17 cellular contexts compared by ENCODE assay signal in genomic region chr17:75030161-75030560, GRCh38. TPM values are rescaled to one million over a fixed set of nuclear protein-coding genes. Genes with fewer than 3 reads are reported as not detected.
DNase-seq lines count a peak whose midpoint lies in the region; ATAC-seq and TF ChIP-seq lines count a peak whose summit lies in the region.
"Had no signal": no experiment of that assay in that cellular context is flagged by ENCODE, and none has a peak within 500 bp of the region (broad histone marks: within the 10 kb centered on the region; RNA-seq: fewer than 3 reads in every experiment).

No MANE protein-coding gene starts in this region.

- no peaks in the 10 kb centered on the region for H3K4me1 ChIP-seq in endodermal cell (ENCODE audit: control insufficient read depth, insufficient read depth, low read length)
- peaks cover 16% of the 10 kb centered on the region for H3K4me1 ChIP-seq in testis
- H3K4me1 ChIP-seq: Caco-2 had no signal

- no peak overlapping the region for H3K9ac ChIP-seq in endodermal cell (ENCODE audit: extremely low read depth, low read length, poor library complexity, severe bottlenecking)
- H3K9ac ChIP-seq: BLaER1 treated with 17β-estradiol and CSF1 and Interleukin-3, amounts not matched to agents 10 nM and 100 nM had no signal

- peaks cover 54% of the 10 kb centered on the region for H3K4me1 Mint-ChIP-seq in CD4-positive, alpha-beta T cell (ENCODE audit: low read depth)
- H3K4me1 Mint-ChIP-seq in endodermal cell (no peaks in the 10 kb centered on the region), immature natural killer cell (peaks cover 38 to 39% of the 10 kb centered on the region in 2 donors)

- POLR2A ChIA-PET in CD4-positive, alpha-beta T cell (lab: Charles Lee), result no interaction called here

- H3K36me3 Mint-ChIP-seq in CD4-positive, alpha-beta T cell (ENCODE audit: low read depth), result peaks cover 30% of the 10 kb centered on the region
- H3K36me3 Mint-ChIP-seq in endodermal cell (ENCODE audit: low read depth), result peaks cover 7% of the 10 kb centered on the region
- H3K36me3 Mint-ChIP-seq in immature natural killer cell, result peaks cover 0 to 8% (median 0%) of the 10 kb centered on the region in 3 donors

- TF ChIP-seq POLR2A in testis (IDR thresholded peaks at IDR 0.05), result no peak

- 80 to 96% methylated on average over 4 to 8 of the region's 8 CpGs for WGBS in endodermal cell (ENCODE audit: insufficient coverage in 1 of 2, insufficient read length in 1 of 2), 2 experiments
- WGBS in testis, 2 donors, result 56 to 59% methylated on average over 8 of the region's 8 CpGs

- ATAC-seq in CD4-positive, alpha-beta T cell (ENCODE audit: poor library complexity), result no peak
- ATAC-seq: CD8-positive, alpha-beta T cell; HepG2 had no signal

- peak overlapping the region; percentile 43 for H3K27ac Mint-ChIP-seq in CD4-positive, alpha-beta T cell
- H3K27ac Mint-ChIP-seq in endodermal cell (no peak overlapping the region), immature natural killer cell (no peak overlapping the region)
- H3K27ac Mint-ChIP-seq: CD8-positive, alpha-beta T cell; H9 had no signal

- in situ Hi-C loops in KBM-7 (cut with MboI; ENCODE audit: low pct_unique_long_range_greater_than_20kb, low sequenced_read_pairs), result no loop called here

- H3K27me3 ChIP-seq in CD4-positive, alpha-beta T cell (ENCODE audit: control insufficient read depth, insufficient read depth, low read length), result no peaks in the 10 kb centered on the region
- H3K27me3 ChIP-seq in endodermal cell (ENCODE audit: control insufficient read depth, insufficient read depth, low read length, poor library complexity, severe bottlenecking), result no peaks in the 10 kb centered on the region
- H3K27me3 ChIP-seq in testis, result no peaks in the 10 kb centered on the region

- intact Hi-C loops in CD4-positive, alpha-beta T cell (cut with DNase I, micrococcal nuclease), result no loop called here
- intact Hi-C loops in testis (cut with DNase I; ENCODE audit: low total_unique reads), result no loop called here

- TF ChIP-seq CTCF in CD4-positive, alpha-beta T cell (IDR thresholded peaks at IDR 0.05), result no peak
- TF ChIP-seq CTCF in endodermal cell (conservative IDR thresholded peaks at IDR 0.05) (no peak), testis (IDR thresholded peaks at IDR 0.05) (no peak)

- no peak overlapping the region for H3K27ac ChIP-seq in CD4-positive, alpha-beta T cell (ENCODE audit: low read depth, low read length)
- H3K27ac ChIP-seq in endodermal cell (ENCODE audit: low read depth, low read length) (no peak overlapping the region), testis (no peak overlapping the region)
- H3K27ac ChIP-seq: BLaER1 treated with 17β-estradiol and CSF1 and Interleukin-3, amounts not matched to agents 10 nM and 100 nM had no signal

- H3K4me3 ChIP-seq in endodermal cell (ENCODE audit: low read length) (no peak overlapping the region), testis (no peak overlapping the region)

- H3K9me3 ChIP-seq in CD4-positive, alpha-beta T cell (ENCODE audit: control insufficient read depth, low read length), result no peaks in the 10 kb centered on the region
- peaks cover 35% of the 10 kb centered on the region for H3K9me3 ChIP-seq in endodermal cell (ENCODE audit: control insufficient read depth, low read length)
- no peaks in the 10 kb centered on the region for H3K9me3 ChIP-seq in testis

- H3K27me3 Mint-ChIP-seq in CD4-positive, alpha-beta T cell, result peaks cover 22% of the 10 kb centered on the region
- peaks cover 10% of the 10 kb centered on the region for H3K27me3 Mint-ChIP-seq in endodermal cell (ENCODE audit: insufficient read depth)
- H3K27me3 Mint-ChIP-seq in immature natural killer cell (ENCODE audit: low read depth in 3 of 3), result peaks cover 20 to 29% (median 24%) of the 10 kb centered on the region in 3 donors

- H3K36me3 ChIP-seq in endodermal cell (ENCODE audit: control insufficient read depth, insufficient read depth, low read length), result no peaks in the 10 kb centered on the region
- no peaks in the 10 kb centered on the region for H3K36me3 ChIP-seq in testis (ENCODE audit: low read depth, missing control alignments)

- H3K4me3 Mint-ChIP-seq in CD4-positive, alpha-beta T cell, result no peak overlapping the region
- no peak overlapping the region for H3K4me3 Mint-ChIP-seq in endodermal cell
- H3K4me3 Mint-ChIP-seq in immature natural killer cell, result no peak overlapping the region
- H3K4me3 Mint-ChIP-seq: CD8-positive, alpha-beta T cell; H9 had no signal

- CTCF ChIA-PET in CD4-positive, alpha-beta T cell (lab: Charles Lee), result no interaction called here

- no peak for DNase-seq in CD4-positive, alpha-beta T cell
- DNase-seq in KBM-7, result peak; percentile 69
- peak; percentile 56 for DNase-seq in endodermal cell
- peak; percentile 33 for DNase-seq in testis
- DNase-seq in immature natural killer cell, result no peak
- no peak for DNase-seq in superior temporal gyrus (ENCODE audit: extremely low spot score)
- no peak for DNase-seq in NCI-H2196 (lab: John Stamatoyannopoulos, UW; ENCODE audit: unreplicated experiment)
- DNase-seq: ACHN; Caco-2; CD8-positive, alpha-beta T cell; DND-41; GDM1; GOT3; H9 had no signal

- peaks cover 3% of the 10 kb centered on the region for H3K9me3 Mint-ChIP-seq in CD4-positive, alpha-beta T cell
- H3K9me3 Mint-ChIP-seq in endodermal cell (peaks cover 61% of the 10 kb centered on the region), immature natural killer cell (peaks cover 0 to 8% (median 0%) of the 10 kb centered on the region in 6 donors)

RNA-seq across cellular contexts. Expression of gene ATP5PD, which starts 16.6 kb away (rescaled TPM):
- 100 to 1,000 TPM in 1 of 2 experiments, 10 to 100 TPM in 1; 98.5 to 112 TPM for total RNA-seq in CD4-positive, alpha-beta T cell
- 100 to 1,000 TPM; 244 to 295 TPM for total RNA-seq in endodermal cell
- polyA plus RNA-seq in endodermal cell (2013, experiment 1 of 2), result 203 TPM
- polyA plus RNA-seq in endodermal cell (2013, experiment 2 of 2), result 189 TPM
- total RNA-seq in testis, result 100 to 1,000 TPM; 126 to 148 TPM
- polyA plus RNA-seq in testis (ENCODE audit: insufficient read depth, low read depth, low replicate concordance), result 190 TPM
- polyA plus RNA-seq in immature natural killer cell, result 100 to 1,000 TPM; 257 to 366 (median 261) TPM

RNA-seq across cellular contexts. Expression of gene KCTD2, which starts 16.9 kb away (rescaled TPM):
- total RNA-seq in CD4-positive, alpha-beta T cell, result 10 to 100 TPM; 26.1 to 28.0 TPM
- total RNA-seq in endodermal cell (10 to 100 TPM; 27.7 to 32.8 TPM), testis (100 to 1,000 TPM; 122 to 135 TPM)
- polyA plus RNA-seq in endodermal cell (2013, experiment 1 of 2), result 29.2 TPM
- 25.5 TPM for polyA plus RNA-seq in endodermal cell (2013, experiment 2 of 2)
- polyA plus RNA-seq in testis (ENCODE audit: insufficient read depth, low read depth, low replicate concordance) (88.9 TPM), immature natural killer cell (1 to 10 TPM; 2.3 to 6.0 (median 4.4) TPM)

RNA-seq across cellular contexts. Expression of gene MRPL58, which starts 17.7 kb away (rescaled TPM):
- total RNA-seq in CD4-positive, alpha-beta T cell, result 1 to 10 TPM; 5.4 to 7.1 TPM
- total RNA-seq in endodermal cell, result 10 to 100 TPM; 29.7 to 30.1 TPM
- 41.9 TPM for polyA plus RNA-seq in endodermal cell (2013, experiment 1 of 2)
- polyA plus RNA-seq in endodermal cell (2013, experiment 2 of 2), result 36.4 TPM
- 10 to 100 TPM; 24.3 to 38.1 TPM for total RNA-seq in testis
- polyA plus RNA-seq in testis (ENCODE audit: insufficient read depth, low read depth, low replicate concordance), result 20.9 TPM
- polyA plus RNA-seq in immature natural killer cell, result 10 to 100 TPM; 32.4 to 52.3 (median 47.1) TPM

RNA-seq across cellular contexts. Expression of gene CDR2L, which starts 42.7 kb away (rescaled TPM):
- total RNA-seq in CD4-positive, alpha-beta T cell, result under 1 TPM in 1 of 2 experiments, not detected in 1; 0.08 TPM
- total RNA-seq in endodermal cell, result 10 to 100 TPM; 20.4 to 23.6 TPM
- polyA plus RNA-seq in endodermal cell (2013, experiment 1 of 2), result 14.9 TPM
- 15.8 TPM for polyA plus RNA-seq in endodermal cell (2013, experiment 2 of 2)
- 10 to 100 TPM; 39.5 to 39.6 TPM for total RNA-seq in testis
- polyA plus RNA-seq in testis (ENCODE audit: insufficient read depth, low read depth, low replicate concordance), result 16.6 TPM
- not detected for polyA plus RNA-seq in immature natural killer cell

RNA-seq across cellular contexts. Expression of gene SLC16A5, which starts 57.6 kb away (rescaled TPM):
- total RNA-seq in CD4-positive, alpha-beta T cell, result 10 to 100 TPM in 1 of 2 experiments, 1 to 10 TPM in 1; 9.2 to 11.0 TPM
- total RNA-seq in endodermal cell (10 to 100 TPM; 28.8 to 54.0 TPM), testis (10 to 100 TPM in 1 of 2 donors, 1 to 10 TPM in 1; 6.4 to 11.1 TPM)
- polyA plus RNA-seq in endodermal cell (2013, experiment 1 of 2), result 10.8 TPM
- polyA plus RNA-seq in endodermal cell (2013, experiment 2 of 2), result 7.6 TPM
- polyA plus RNA-seq in testis (ENCODE audit: insufficient read depth, low read depth, low replicate concordance) (6.9 TPM), immature natural killer cell (1 to 10 TPM; 1.5 to 2.1 (median 1.5) TPM)
- total RNA-seq: A172 had no signal

Comparison
In these comparisons a context has a peak if more than half of its experiments do, and no peak if none do; other contexts are left out.
1. DNase-seq: peak in KBM-7 (single experiment), endodermal cell (single experiment) and testis (single experiment); none in CD4-positive, alpha-beta T cell (0 of 10), immature natural killer cell (0 of 3), superior temporal gyrus (single experiment) and NCI-H2196 (single experiment).